In genomic region chr1:42806171-42806570, GRCh38 we compare ENCODE assay signal across 28 cellular contexts. TPM values are rescaled to one million over a fixed set of nuclear protein-coding genes. Genes with fewer than 3 reads are reported as not detected.
"Had no signal": no experiment of that assay in that cellular context is flagged by ENCODE, and none has a peak within 500 bp of the region (broad histone marks: within the 10 kb centered on the region; RNA-seq: fewer than 3 reads in every experiment).

No MANE protein-coding gene starts in this region.

- H3K27me3 ChIP-seq: body of pancreas, cardiac muscle cell, gastrocnemius medialis, hepatocyte, spleen, transverse colon, vagina had no signal

- H3K4me3 ChIP-seq: body of pancreas, cardiac muscle cell, gastrocnemius medialis, hepatocyte, mucosa of descending colon, spleen, transverse colon, vagina had no signal

- H3K36me3 ChIP-seq: cardiac muscle cell, gastrocnemius medialis, transverse colon had no signal

- DNase-seq: activated CD4-positive, alpha-beta T cell treated with anti-CD3 and anti-CD28 coated beads for 36 hours; activated CD4-positive, CD25-positive, alpha-beta regulatory T cell; activated CD8-positive, alpha-beta memory T cell treated with anti-CD3 and anti-CD28 coated beads, Interleukin-2, amount 10 ng/mL, durations not matched to agents 7 days and 5 days; activated CD8-positive, alpha-beta T cell treated with anti-CD3 and anti-CD28 coated beads, Interleukin-2, amount 10 ng/mL, durations not matched to agents 7 days and 5 days; activated effector memory CD4-positive, alpha-beta T cell treated with Interleukin-2 at 50 U/mL for 16 hours; activated naive CD4-positive, alpha-beta T cell treated with Interleukin-2 at 50 U/mL for 16 hours; aorta; body of pancreas; cortex of kidney; effector memory CD8-positive, alpha-beta T cell; erythroblast; gastrocnemius medialis; glutamatergic neuron; islet precursor cell; left ventricle myocardium superior; mucosa of descending colon; posterior cingulate gyrus; right cardiac atrium; spleen; stimulated activated naive CD4-positive, alpha-beta T cell; transverse colon had no signal

- H3K4me3 Mint-ChIP-seq: activated CD4-positive, alpha-beta T cell treated with anti-CD3 and anti-CD28 coated beads for 36 hours; activated CD8-positive, alpha-beta memory T cell treated with anti-CD3 and anti-CD28 coated beads, Interleukin-2, amount 10 ng/mL, durations not matched to agents 7 days and 5 days; activated CD8-positive, alpha-beta T cell treated with anti-CD3 and anti-CD28 coated beads, Interleukin-2, amount 10 ng/mL, durations not matched to agents 7 days and 5 days; activated naive CD8-positive, alpha-beta T cell; effector memory CD8-positive, alpha-beta T cell; nephron had no signal

- H3K4me1 ChIP-seq: body of pancreas, spleen, transverse colon, vagina had no signal

- H3K4me2 ChIP-seq: hepatocyte had no signal

- H3K27me3 Mint-ChIP-seq: activated CD4-positive, alpha-beta T cell treated with anti-CD3 and anti-CD28 coated beads for 36 hours; activated naive CD8-positive, alpha-beta T cell had no signal

- ATAC-seq: activated CD4-positive, alpha-beta T cell treated with anti-CD3 and anti-CD28 coated beads for 36 hours; activated CD8-positive, alpha-beta memory T cell treated with anti-CD3 and anti-CD28 coated beads, Interleukin-2, amount 10 ng/mL, durations not matched to agents 7 days and 5 days; activated CD8-positive, alpha-beta T cell treated with anti-CD3 and anti-CD28 coated beads, Interleukin-2, amount 10 ng/mL, durations not matched to agents 7 days and 5 days; body of pancreas; effector memory CD8-positive, alpha-beta T cell; gastrocnemius medialis; left ventricle myocardium superior; mucosa of descending colon; right cardiac atrium had no signal

- H3K9me3 ChIP-seq: body of pancreas, gastrocnemius medialis, transverse colon, vagina had no signal

- H3K27ac Mint-ChIP-seq: activated CD4-positive, alpha-beta T cell treated with anti-CD3 and anti-CD28 coated beads for 36 hours; activated CD8-positive, alpha-beta memory T cell treated with anti-CD3 and anti-CD28 coated beads, Interleukin-2, amount 10 ng/mL, durations not matched to agents 7 days and 5 days; activated CD8-positive, alpha-beta T cell treated with anti-CD3 and anti-CD28 coated beads, Interleukin-2, amount 10 ng/mL, durations not matched to agents 7 days and 5 days; activated naive CD8-positive, alpha-beta T cell; nephron had no signal

- H3K9me3 Mint-ChIP-seq: effector memory CD8-positive, alpha-beta T cell; nephron had no signal

- H3K27ac ChIP-seq: body of pancreas, cardiac muscle cell, gastrocnemius medialis, hepatocyte, spleen, transverse colon, vagina had no signal

- H3K79me2 ChIP-seq: hepatocyte had no signal

- H2AFZ ChIP-seq: hepatocyte had no signal

RNA-seq across cellular contexts. Expression of gene TMEM269, which starts 21.4 kb away (rescaled TPM):
- total RNA-seq: body of pancreas, left ventricle myocardium superior, lung microvascular endothelial cell, mesenteric fat pad, mucosa of descending colon, vagina had no signal
- polyA plus RNA-seq: aorta, right cardiac atrium had no signal
